In genomic region chr17:81059026-81059425, GRCh38 we compare ENCODE assay signal across 12 cellular contexts. TPM values are rescaled to one million over a fixed set of nuclear protein-coding genes. Genes with fewer than 3 reads are reported as not detected.
DNase-seq lines count a peak whose midpoint lies in the region; ATAC-seq and TF ChIP-seq lines count a peak whose summit lies in the region.
"Had no signal": no experiment of that assay in that cellular context is flagged by ENCODE, and none has a peak within 500 bp of the region (broad histone marks: within the 10 kb centered on the region; RNA-seq: fewer than 3 reads in every experiment).

No MANE protein-coding gene starts in this region.

- peaks cover 20% of the 10 kb centered on the region for H3K4me1 ChIP-seq in right cardiac atrium (ENCODE audit: control insufficient read depth, insufficient read depth, low read length)

- peaks cover 28% of the 10 kb centered on the region for H3K4me1 Mint-ChIP-seq in neural crest cell

- H3K4me3 ChIP-seq in right cardiac atrium (ENCODE audit: low read length) (no peak overlapping the region), fibroblast of villous mesenchyme (ENCODE audit: low read depth, low read length) (no peak overlapping the region)
- H3K4me3 ChIP-seq: BLaER1 treated with 17β-estradiol and CSF1 and Interleukin-3, amounts not matched to agents 10 nM and 100 nM had no signal

- DNase-seq in right cardiac atrium (peak in 2 of 3 donors; percentile 34 to 39), Right ventricle myocardium inferior (ENCODE audit: missing footprints) (no peak), fibroblast of villous mesenchyme (ENCODE audit: low read depth) (peak; percentile 56), neural crest cell (ENCODE audit: low read depth, low spot score) (no peak), NCI-H2081 (lab: John Stamatoyannopoulos, UW) (no peak), NCI-H1694 (lab: John Stamatoyannopoulos, UW) (no peak), NCI-H226 (no peak), NCI-H510A treated with DMSO at 0.1 percent for 48 hours (lab: John Stamatoyannopoulos, UW) (no peak)
- DNase-seq: KBM-7, NCI-H1048, NCI-H510A had no signal

- ATAC-seq in right cardiac atrium = no peak
- no peak for ATAC-seq in Right ventricle myocardium inferior

- H3K36me3 Mint-ChIP-seq in neural crest cell (ENCODE audit: low read depth) = no peaks in the 10 kb centered on the region

- TF ChIP-seq CTCF in fibroblast of villous mesenchyme (IDR thresholded peaks at IDR 0.05; ENCODE audit: insufficient read depth, low read depth, low read length) (no peak), neural crest cell (conservative IDR thresholded peaks at IDR 0.05) (no peak)

- no peak overlapping the region for H3K27ac ChIP-seq in right cardiac atrium (ENCODE audit: low read length)

- H3K4me3 Mint-ChIP-seq in neural crest cell = no peak overlapping the region

- WGBS in right cardiac atrium = 81% methylated on average over 23 of the region's 23 CpGs

- no peaks in the 10 kb centered on the region for H3K27me3 ChIP-seq in right cardiac atrium (ENCODE audit: control insufficient read depth, insufficient read depth)

- intact Hi-C loops in right cardiac atrium (cut with DNase I) = no loop called here
- intact Hi-C loops in Right ventricle myocardium inferior (cut with DNase I) = no loop called here

- no peaks in the 10 kb centered on the region for H3K27me3 Mint-ChIP-seq in neural crest cell (ENCODE audit: low read depth)

- no peaks in the 10 kb centered on the region for H3K9me3 ChIP-seq in right cardiac atrium (ENCODE audit: control insufficient read depth, low read length)
- H3K9me3 ChIP-seq: BLaER1 treated with 17β-estradiol and CSF1 and Interleukin-3, amounts not matched to agents 10 nM and 100 nM had no signal

- peak overlapping the region; percentile 12 for H3K27ac Mint-ChIP-seq in neural crest cell (ENCODE audit: unreplicated experiment)

- H3K9me3 Mint-ChIP-seq in neural crest cell = no peaks in the 10 kb centered on the region

RNA-seq across cellular contexts. Expression of gene BAIAP2, which starts 24.1 kb away (rescaled TPM):
- total RNA-seq in right cardiac atrium (10 to 100 TPM; 20.5 to 39.5 (median 33.8) TPM), Right ventricle myocardium inferior (32.1 TPM), fibroblast of villous mesenchyme (12.6 and 25.0 TPM in 2 replicates), neural crest cell (47.5 and 53.6 TPM in 2 replicates)
- 31.8 TPM for polyA plus RNA-seq in right cardiac atrium

Comparison
In these comparisons a context has a peak if more than half of its experiments do, and no peak if none do; other contexts are left out.
1. DNase-seq: peak in right cardiac atrium (2 of 3) and fibroblast of villous mesenchyme (single experiment); none in Right ventricle myocardium inferior (single experiment), neural crest cell (single experiment), NCI-H2081 (0 of 2), NCI-H1694 (single experiment), NCI-H226 (single experiment) and NCI-H510A treated with DMSO at 0.1 percent for 48 hours (single experiment).